Comparison of ENCODE assay signal across 8 cellular contexts in genomic region chr13:70366720-70367119, GRCh38.
"Had no signal": no experiment of that assay in that cellular context is flagged by ENCODE, and none has a peak within 500 bp of the region (broad histone marks: within the 10 kb centered on the region; RNA-seq: fewer than 3 reads in every experiment).

No MANE protein-coding gene starts in this region.

- DNase-seq: H9, HCEC 1CT, IMR-90 had no signal

- ATAC-seq: GM23338, K562 had no signal

- FAIRE-seq: H1, H54, HTR-8/SVneo, K562 had no signal

- H3K4me3 ChIP-seq: GM23338, K562 had no signal
